18 cellular contexts compared by ENCODE assay signal in genomic region chr1:20630730-20631129, GRCh38. TPM values are rescaled to one million over a fixed set of nuclear protein-coding genes. Genes with fewer than 3 reads are reported as not detected.
DNase-seq lines count a peak whose midpoint lies in the region; ATAC-seq, FAIRE-seq and TF ChIP-seq lines count a peak whose summit lies in the region.
"Had no signal": no experiment of that assay in that cellular context is flagged by ENCODE, and none has a peak within 500 bp of the region (broad histone marks: within the 10 kb centered on the region; RNA-seq: fewer than 3 reads in every experiment).

No MANE protein-coding gene starts in this region.

- in situ Hi-C loops in HepG2 (cut with HindIII; ENCODE audit: extremely low pct_ligation_motif_present, low pct_unique_long_range_greater_than_20kb), result no loop called here

- 23% methylated on average over 4 of the region's 4 CpGs for WGBS in HepG2 (ENCODE audit: low lambda C conversion rate)
- WGBS in right lobe of liver (ENCODE audit: insufficient coverage, low coverage, low lambda C conversion rate, missing lambda C conversion rate), result 55% methylated on average over 4 of the region's 4 CpGs

- H3K9ac ChIP-seq in HepG2 (ENCODE audit: insufficient read depth, low read depth, low read length), result no peak overlapping the region
- H3K9ac ChIP-seq: BLaER1 treated with 17β-estradiol and CSF1 and Interleukin-3, amounts not matched to agents 10 nM and 100 nM; GM23248 had no signal

- no peak overlapping the region for H3K4me2 ChIP-seq in HepG2 (ENCODE audit: low read depth, low read length)
- no peak overlapping the region for H3K4me2 ChIP-seq in OCI-LY7 (ENCODE audit: low read length)
- H3K4me2 ChIP-seq: BLaER1 treated with 17β-estradiol and CSF1 and Interleukin-3, amounts not matched to agents 10 nM and 100 nM had no signal

- H3K4me3 ChIP-seq in HepG2 (replicated peaks in 1 of 3; ENCODE audit: insufficient read depth in 1 of 3, low read depth in 2 of 3, low read length in 3 of 3), result no peak overlapping the region
- no peak overlapping the region for H3K4me3 ChIP-seq in right lobe of liver
- no peak overlapping the region for H3K4me3 ChIP-seq in fibroblast of pulmonary artery (replicated peaks; ENCODE audit: low read depth, low read length)
- no peak overlapping the region for H3K4me3 ChIP-seq in OCI-LY7 (ENCODE audit: low read depth, low read length, poor library complexity, severe bottlenecking)
- H3K4me3 ChIP-seq in A673 (ENCODE audit: low read depth, low read length, poor library complexity, severe bottlenecking), result no peak overlapping the region
- H3K4me3 ChIP-seq: BLaER1 treated with 17β-estradiol and CSF1 and Interleukin-3, amounts not matched to agents 10 nM and 100 nM; GM23248 had no signal

- TF ChIP-seq POLR2A in HepG2 (IDR thresholded peaks at IDR 0.05; ENCODE audit: insufficient read depth in 1 of 2, low read depth in 2 of 2, low read length in 2 of 2) (no peak), right lobe of liver (IDR thresholded peaks at IDR 0.05) (no peak)

- H3K4me1 ChIP-seq in HepG2 (ENCODE audit: insufficient read depth, low read length) (peaks cover 22% of the 10 kb centered on the region), right lobe of liver (peaks cover 0 to 19% (median 9%) of the 10 kb centered on the region in 4 donors), OCI-LY7 (ENCODE audit: insufficient read depth, low read length, poor library complexity, severe bottlenecking) (peaks cover 14% of the 10 kb centered on the region), A673 (ENCODE audit: insufficient read depth, low read length, poor library complexity, severe bottlenecking) (no peaks in the 10 kb centered on the region)

- TF ChIP-seq EP300 in HepG2 (IDR thresholded peaks at IDR 0.05; ENCODE audit: low read depth in 2 of 2, low read length in 2 of 2) (no peak), HepG2 (CRISPR knock-in tag; IDR thresholded peaks at IDR 0.05; ENCODE audit: borderline replicate concordance) (no peak)

- TF ChIP-seq CTCF in HepG2 (CRISPR knock-in tag; IDR thresholded peaks at IDR 0.05), result no peak
- TF ChIP-seq CTCF in right lobe of liver (IDR thresholded peaks at IDR 0.05), result no peak
- TF ChIP-seq CTCF in fibroblast of pulmonary artery (IDR thresholded peaks at IDR 0.05; ENCODE audit: low read length, missing control alignments), result no peak
- TF ChIP-seq CTCF in OCI-LY7 (conservative IDR thresholded peaks at IDR 0.05; ENCODE audit: low read length), result no peak
- TF ChIP-seq CTCF in A673 (conservative IDR thresholded peaks at IDR 0.05; ENCODE audit: low read depth, low read length), result no peak

- no peaks in the 10 kb centered on the region for H3K79me2 ChIP-seq in HepG2 (ENCODE audit: insufficient read depth, low read length)
- no peaks in the 10 kb centered on the region for H3K79me2 ChIP-seq in OCI-LY7 (ENCODE audit: insufficient read depth, low read depth, low read length)

- no peaks in the 10 kb centered on the region for H3K36me3 ChIP-seq in HepG2 (replicated peaks in 1 of 2; ENCODE audit: control insufficient read depth in 1 of 2, insufficient read depth in 2 of 2, low read length in 2 of 2)
- no peaks in the 10 kb centered on the region for H3K36me3 ChIP-seq in right lobe of liver
- H3K36me3 ChIP-seq in OCI-LY7 (ENCODE audit: insufficient read depth, low read length), result no peaks in the 10 kb centered on the region
- no peaks in the 10 kb centered on the region for H3K36me3 ChIP-seq in A673 (ENCODE audit: insufficient read depth, low read length, poor library complexity, severe bottlenecking)
- H3K36me3 ChIP-seq: BLaER1 treated with 17β-estradiol and CSF1 and Interleukin-3, amounts not matched to agents 10 nM and 100 nM had no signal

- ATAC-seq in HepG2, result no peak
- ATAC-seq in right lobe of liver, result no peak

- H4K20me1 ChIP-seq in HepG2 (ENCODE audit: insufficient read depth, low read length), result no peaks in the 10 kb centered on the region
- H4K20me1 ChIP-seq in OCI-LY7 (ENCODE audit: insufficient read depth, low read length), result no peaks in the 10 kb centered on the region

- H3K27ac ChIP-seq in HepG2 (ENCODE audit: extremely low read length, insufficient read depth, low read length), result no peak overlapping the region
- no peak overlapping the region for H3K27ac ChIP-seq in right lobe of liver
- no peak overlapping the region for H3K27ac ChIP-seq in OCI-LY7 (ENCODE audit: low read depth, low read length, poor library complexity, severe bottlenecking)
- H3K27ac ChIP-seq in A673 (ENCODE audit: low read depth, low read length, poor library complexity, severe bottlenecking), result no peak overlapping the region
- H3K27ac ChIP-seq: 22Rv1; BLaER1 treated with 17β-estradiol and CSF1 and Interleukin-3, amounts not matched to agents 10 nM and 100 nM; GM23248 had no signal

- BruUV-seq in HepG2 (replicated peaks; lab: Mats Ljungman, UMichigan) (no TSS peak), OCI-LY7 (replicated peaks; lab: Mats Ljungman, UMichigan) (no TSS peak), A673 (replicated peaks; lab: Mats Ljungman, UMichigan) (no TSS peak)

- FAIRE-seq in HepG2 (lab: Jason Lieb, UNC), result no peak
- FAIRE-seq: D721Med, G401.6, GM12891 had no signal

- H2AFZ ChIP-seq in HepG2 (ENCODE audit: low read length) (no peak overlapping the region), OCI-LY7 (ENCODE audit: low read length) (no peak overlapping the region)
- H2AFZ ChIP-seq: GM23248 had no signal

- no peaks in the 10 kb centered on the region for H3K9me2 ChIP-seq in OCI-LY7 (ENCODE audit: insufficient read depth, low read length)

- intact Hi-C loops in HepG2 (cut with micrococcal nuclease; ENCODE audit: unreplicated experiment) (no loop called here), right lobe of liver (cut with DNase I) (no loop called here), OCI-LY7 (cut with micrococcal nuclease; ENCODE audit: unreplicated experiment) (loop anchor here (5.0 to 10.0 kb wide), 2 partner anchors 88 to 416 kb away; no protein-coding TSS in a partner anchor), A673 (cut with micrococcal nuclease; ENCODE audit: unreplicated experiment) (no loop called here)

- POLR2A ChIA-PET in HepG2 (lab: Yijun Ruan, JAX), result no interaction called here
- POLR2A ChIA-PET in OCI-LY7 (lab: Charles Lee), result no interaction called here
- POLR2A ChIA-PET in A673 (lab: Charles Lee; ENCODE audit: low non-redundant PET), result no interaction called here

- H3K27me3 ChIP-seq in HepG2 (ENCODE audit: control insufficient read depth in 1 of 2, insufficient read depth in 2 of 2, low read length in 2 of 2) (no peaks in the 10 kb centered on the region), right lobe of liver (no peaks in the 10 kb centered on the region), A673 (replicated peaks; ENCODE audit: insufficient read depth, low read depth, low read length, poor library complexity) (no peaks in the 10 kb centered on the region)
- H3K27me3 ChIP-seq: BLaER1 treated with 17β-estradiol and CSF1 and Interleukin-3, amounts not matched to agents 10 nM and 100 nM had no signal

- CTCF ChIA-PET in HepG2 (lab: Yijun Ruan, JAX; ENCODE audit: low intra/inter-chr PET ratio, low total read pairs) (no interaction called here), OCI-LY7 (lab: Charles Lee; ENCODE audit: unreplicated experiment) (no interaction called here), A673 (lab: Charles Lee) (no interaction called here)

- no peak for DNase-seq in HepG2 (ENCODE audit: low spot score)
- DNase-seq in right lobe of liver, result no peak
- peak; percentile 10 for DNase-seq in OCI-M1 (lab: John Stamatoyannopoulos, UW)
- peak; percentile 11 for DNase-seq in fibroblast of pulmonary artery (ENCODE audit: low read depth)
- no peak for DNase-seq in OCI-LY7 (ENCODE audit: low spot score)
- no peak for DNase-seq in A673 (ENCODE audit: low spot score)
- no peak for DNase-seq in activated effector memory CD4-positive, alpha-beta T cell treated with anti-CD3 and anti-CD28 coated beads, Interleukin-2, amount 50 U/mL, for 16 hours
- DNase-seq: Caco-2; CD4-positive, CD25-positive, alpha-beta regulatory T cell; GM23248; H7; KBM-7 had no signal

- H3K9me3 ChIP-seq in HepG2 (ENCODE audit: low read length), result no peaks in the 10 kb centered on the region
- H3K9me3 ChIP-seq in right lobe of liver, result no peaks in the 10 kb centered on the region
- H3K9me3 ChIP-seq in OCI-LY7 (ENCODE audit: low read length), result 0 out of 2 replicates have a peak, but pooled peaks cover 10% of the 10 kb centered on the region
- no peaks in the 10 kb centered on the region for H3K9me3 ChIP-seq in A673 (ENCODE audit: low read depth, low read length, poor library complexity, severe bottlenecking)
- H3K9me3 ChIP-seq: Caco-2 had no signal

- TF ChIP-seq RAD21 in HepG2 (CRISPR knock-in tag; IDR thresholded peaks at IDR 0.05), result no peak

RNA-seq across cellular contexts. Expression of gene PINK1, which starts 2.5 kb away (rescaled TPM):
- total RNA-seq in HepG2 (2016; rRNA removed; fragmentation: Illumina TruSeq; extraction: Trizol) (13.1 and 15.3 TPM in 2 replicates), right lobe of liver (10 to 100 TPM; 67.3 to 94.1 (median 83.0) TPM), OCI-LY7 (2022) (13.4 and 15.7 TPM in 2 replicates), A673 (2021) (7.2 and 13.3 TPM in 2 replicates)
- total RNA-seq in HepG2 (2016; cell fraction: cytosol; rRNA removed; fragmentation: Illumina TruSeq; extraction: Trizol; ENCODE audit: low read depth), result 5.6 and 6.1 TPM in 2 replicates
- total RNA-seq in HepG2 (2016; cell fraction: insoluble cytoplasmic fraction; rRNA removed; fragmentation: Illumina TruSeq; extraction: Trizol), result 13.5 and 15.3 TPM in 2 replicates
- total RNA-seq in HepG2 (2016; cell fraction: membrane; rRNA removed; fragmentation: Illumina TruSeq; extraction: Trizol), result 11.1 and 11.3 TPM in 2 replicates
- total RNA-seq in HepG2 (2016; cell fraction: nucleus; rRNA removed; fragmentation: Illumina TruSeq; extraction: Trizol), result 6.6 and 7.9 TPM in 2 replicates
- 16.1 and 22.2 TPM in 2 replicates for polyA plus RNA-seq in HepG2 (2011; rRNA removed)
- 18.4 and 20.0 TPM in 2 replicates for polyA plus RNA-seq in HepG2 (2011; cell fraction: cytosol; rRNA removed)
- 9.4 and 14.0 TPM in 2 replicates for polyA plus RNA-seq in HepG2 (2011; cell fraction: nucleus; rRNA removed)
- polyA plus RNA-seq in HepG2 (2012), result 16.1 and 27.7 TPM in 2 replicates
- polyA plus RNA-seq in HepG2 (2016; cell fraction: cytosol; fragmentation: Illumina TruSeq; extraction: Trizol; ENCODE audit: low read depth), result 5.1 and 5.5 TPM in 2 replicates
- polyA plus RNA-seq in HepG2 (2016; cell fraction: insoluble cytoplasmic fraction; fragmentation: Illumina TruSeq; extraction: Trizol; ENCODE audit: low read depth), result 11.4 and 13.0 TPM in 2 replicates
- 6.7 and 7.8 TPM in 2 replicates for polyA plus RNA-seq in HepG2 (2016; cell fraction: membrane; fragmentation: Illumina TruSeq; extraction: Trizol; ENCODE audit: low read depth)
- polyA plus RNA-seq in HepG2 (2016; cell fraction: nucleus; fragmentation: Illumina TruSeq; extraction: Trizol; ENCODE audit: insufficient read depth, low read depth), result 7.1 and 7.2 TPM in 2 replicates
- 18.7 and 37.0 TPM in 2 replicates for polyA minus RNA-seq in HepG2 (2011; rRNA and poly(A)+ RNA removed; ENCODE audit: low replicate concordance)
- 6.9 and 10.6 TPM in 2 replicates for polyA minus RNA-seq in HepG2 (2011; cell fraction: cytosol; rRNA and poly(A)+ RNA removed)
- polyA minus RNA-seq in HepG2 (2011; cell fraction: nucleus; rRNA and poly(A)+ RNA removed), result 5.0 and 6.5 TPM in 2 replicates
- total RNA-seq in OCI-LY7 (2014; rRNA removed; shearing (Covaris generic)), result 8.2 and 8.9 TPM in 2 replicates

RNA-seq across cellular contexts. Expression of gene DDOST, which starts 30.4 kb away (rescaled TPM):
- total RNA-seq in HepG2 (2016; rRNA removed; fragmentation: Illumina TruSeq; extraction: Trizol) (167 and 335 TPM in 2 replicates), right lobe of liver (100 to 1,000 TPM in 3 of 6 experiments, 10 to 100 TPM in 3; 53.0 to 132 (median 100) TPM), OCI-LY7 (2022) (136 and 148 TPM in 2 replicates), A673 (2021) (230 and 238 TPM in 2 replicates)
- total RNA-seq in HepG2 (2016; cell fraction: cytosol; rRNA removed; fragmentation: Illumina TruSeq; extraction: Trizol; ENCODE audit: low read depth), result 55.5 and 58.3 TPM in 2 replicates
- total RNA-seq in HepG2 (2016; cell fraction: insoluble cytoplasmic fraction; rRNA removed; fragmentation: Illumina TruSeq; extraction: Trizol), result 152 and 344 TPM in 2 replicates
- total RNA-seq in HepG2 (2016; cell fraction: membrane; rRNA removed; fragmentation: Illumina TruSeq; extraction: Trizol), result 109 and 116 TPM in 2 replicates
- total RNA-seq in HepG2 (2016; cell fraction: nucleus; rRNA removed; fragmentation: Illumina TruSeq; extraction: Trizol), result 220 and 261 TPM in 2 replicates
- 485 and 494 TPM in 2 replicates for polyA plus RNA-seq in HepG2 (2011; rRNA removed)
- polyA plus RNA-seq in HepG2 (2011; cell fraction: cytosol; rRNA removed), result 512 and 565 TPM in 2 replicates
- 123 and 124 TPM in 2 replicates for polyA plus RNA-seq in HepG2 (2011; cell fraction: nucleus; rRNA removed)
- polyA plus RNA-seq in HepG2 (2012), result 190 and 241 TPM in 2 replicates
- 62.9 and 71.0 TPM in 2 replicates for polyA plus RNA-seq in HepG2 (2016; cell fraction: cytosol; fragmentation: Illumina TruSeq; extraction: Trizol; ENCODE audit: low read depth)
- 137 and 148 TPM in 2 replicates for polyA plus RNA-seq in HepG2 (2016; cell fraction: insoluble cytoplasmic fraction; fragmentation: Illumina TruSeq; extraction: Trizol; ENCODE audit: low read depth)
- 92.2 and 98.9 TPM in 2 replicates for polyA plus RNA-seq in HepG2 (2016; cell fraction: membrane; fragmentation: Illumina TruSeq; extraction: Trizol; ENCODE audit: low read depth)
- polyA plus RNA-seq in HepG2 (2016; cell fraction: nucleus; fragmentation: Illumina TruSeq; extraction: Trizol; ENCODE audit: insufficient read depth, low read depth), result 331 and 354 TPM in 2 replicates
- 116 and 435 TPM in 2 replicates for polyA minus RNA-seq in HepG2 (2011; rRNA and poly(A)+ RNA removed; ENCODE audit: low replicate concordance)
- polyA minus RNA-seq in HepG2 (2011; cell fraction: cytosol; rRNA and poly(A)+ RNA removed), result 152 TPM in 2 replicates
- polyA minus RNA-seq in HepG2 (2011; cell fraction: nucleus; rRNA and poly(A)+ RNA removed), result 85.1 and 101 TPM in 2 replicates
- total RNA-seq in OCI-LY7 (2014; rRNA removed; shearing (Covaris generic)), result 95.1 and 111 TPM in 2 replicates

RNA-seq across cellular contexts. Expression of gene CDA, which starts 41.8 kb away (rescaled TPM):
- 0.66 and 0.72 TPM in 2 replicates for total RNA-seq in HepG2 (2016; rRNA removed; fragmentation: Illumina TruSeq; extraction: Trizol)
- total RNA-seq in HepG2 (2016; cell fraction: cytosol; rRNA removed; fragmentation: Illumina TruSeq; extraction: Trizol; ENCODE audit: low read depth), result 0.40 and 0.62 TPM in 2 replicates
- 0.26 and 0.98 TPM in 2 replicates for total RNA-seq in HepG2 (2016; cell fraction: insoluble cytoplasmic fraction; rRNA removed; fragmentation: Illumina TruSeq; extraction: Trizol)
- total RNA-seq in HepG2 (2016; cell fraction: membrane; rRNA removed; fragmentation: Illumina TruSeq; extraction: Trizol), result 0.71 and 1.00 TPM in 2 replicates
- not detected in 2 replicates for total RNA-seq in HepG2 (2016; cell fraction: nucleus; rRNA removed; fragmentation: Illumina TruSeq; extraction: Trizol)
- polyA plus RNA-seq in HepG2 (2011; rRNA removed), result 2.1 and 5.2 TPM in 2 replicates
- 5.2 and 6.4 TPM in 2 replicates for polyA plus RNA-seq in HepG2 (2011; cell fraction: cytosol; rRNA removed)
- polyA plus RNA-seq in HepG2 (2011; cell fraction: nucleus; rRNA removed), result 1.3 and 1.6 TPM in 2 replicates
- 4.3 and 8.5 TPM in 2 replicates for polyA plus RNA-seq in HepG2 (2012)
- polyA plus RNA-seq in HepG2 (2016; cell fraction: cytosol; fragmentation: Illumina TruSeq; extraction: Trizol; ENCODE audit: low read depth), result 2.2 and 2.3 TPM in 2 replicates
- 1.2 and 1.3 TPM in 2 replicates for polyA plus RNA-seq in HepG2 (2016; cell fraction: insoluble cytoplasmic fraction; fragmentation: Illumina TruSeq; extraction: Trizol; ENCODE audit: low read depth)
- 2.1 TPM in 2 replicates for polyA plus RNA-seq in HepG2 (2016; cell fraction: membrane; fragmentation: Illumina TruSeq; extraction: Trizol; ENCODE audit: low read depth)
- 0.87 and 0.89 TPM in 2 replicates for polyA plus RNA-seq in HepG2 (2016; cell fraction: nucleus; fragmentation: Illumina TruSeq; extraction: Trizol; ENCODE audit: insufficient read depth, low read depth)
- 2.3 and 70.1 TPM in 2 replicates for polyA minus RNA-seq in HepG2 (2011; rRNA and poly(A)+ RNA removed; ENCODE audit: low replicate concordance)
- 1.9 and 6.0 TPM in 2 replicates for polyA minus RNA-seq in HepG2 (2011; cell fraction: cytosol; rRNA and poly(A)+ RNA removed)
- 0.64 TPM in 1 of 2 replicates, not detected in the other for polyA minus RNA-seq in HepG2 (2011; cell fraction: nucleus; rRNA and poly(A)+ RNA removed)
- total RNA-seq in right lobe of liver, result 10 to 100 TPM; 12.6 to 33.8 (median 24.5) TPM
- not detected in 2 replicates for total RNA-seq in OCI-LY7 (2014; rRNA removed; shearing (Covaris generic))
- not detected in 2 replicates for total RNA-seq in OCI-LY7 (2022)
- total RNA-seq in A673 (2021), result not detected in 2 replicates
- total RNA-seq: B cell; CD4-positive, CD25-positive, alpha-beta regulatory T cell had no signal

Comparison
In these comparisons a context has a peak if more than half of its experiments do, and no peak if none do; other contexts are left out.
1. RNA of gene CDA, which starts 41.8 kb away (total RNA-seq): 12.6 to 33.8 TPM in right lobe of liver; 0.26 to 1.00 TPM in HepG2, not detected in OCI-LY7 and not detected in A673; every median in the first group is over 4 times any median in the second.
2. DNase-seq: peak in OCI-M1 (single experiment) and fibroblast of pulmonary artery (single experiment); none in HepG2 (single experiment), right lobe of liver (0 of 3), OCI-LY7 (single experiment), A673 (single experiment) and activated effector memory CD4-positive, alpha-beta T cell treated with anti-CD3 and anti-CD28 coated beads, Interleukin-2, amount 50 U/mL, for 16 hours (single experiment).